8 cellular contexts compared by ENCODE assay signal in genomic region chr12:42237052-42237852, GRCh38.
DNase-seq lines count a peak whose midpoint lies in the region; ATAC-seq and TF ChIP-seq lines count a peak whose summit lies in the region.

No MANE protein-coding gene starts in this region.

- peak overlapping the region; percentile 82 for H3K4me3 ChIP-seq in choroid plexus epithelial cell (ENCODE audit: low read depth, low read length)

- peak; percentile 47 for TF ChIP-seq CTCF in choroid plexus epithelial cell (conservative IDR thresholded peaks at IDR 0.05; ENCODE audit: low read depth, low read length)

- DNase-seq in AG20443 (ENCODE audit: low spot score): peak; percentile 83
- peak; percentile 34 for DNase-seq in NCI-H2227 treated with DMSO at 0.1 percent for 48 hours (lab: John Stamatoyannopoulos, UW)
- DNase-seq in activated CD4-positive, alpha-beta T cell treated with anti-CD3 and anti-CD28 coated beads for 24 hours (ENCODE audit: low read depth in 2 of 2): peak; percentile 34 to 35
- peak; percentile 80 for DNase-seq in choroid plexus epithelial cell (ENCODE audit: low read depth)
- peak; percentile 90 for DNase-seq in kidney tubule cell (ENCODE audit: low spot score)
- DNase-seq in stimulated activated CD4-positive, alpha-beta T cell treated with anti-CD3 and anti-CD28 coated beads, Interleukin-1b, Interleukin-23, amount 100 ng/mL, for 4 hours (ENCODE audit: low read depth in 2 of 2): peak; percentile 34 to 54

- ATAC-seq in GM18907 (IDR thresholded peaks at IDR 0.05; ENCODE audit: unreplicated experiment) (peak; percentile 88), HG03135 (IDR thresholded peaks at IDR 0.05; ENCODE audit: unreplicated experiment) (peak; percentile 82)

Comparison
In these comparisons a context has a peak if more than half of its experiments do, and no peak if none do; other contexts are left out.
1. Peak in every context shown above with its lines: DNase-seq, ATAC-seq and H3K4me3 ChIP-seq.
2. DNase-seq: peak in every context shown above with its lines; median percentile 90 in kidney tubule cell; 83 in AG20443; 80 in choroid plexus epithelial cell; 44 in stimulated activated CD4-positive, alpha-beta T cell treated with anti-CD3 and anti-CD28 coated beads, Interleukin-1b, Interleukin-23, amount 100 ng/mL, for 4 hours; 34 in activated CD4-positive, alpha-beta T cell treated with anti-CD3 and anti-CD28 coated beads for 24 hours; 34 in NCI-H2227 treated with DMSO at 0.1 percent for 48 hours.